Comparison of ENCODE assay signal across 1 cellular context in the genomic region with DNA sequence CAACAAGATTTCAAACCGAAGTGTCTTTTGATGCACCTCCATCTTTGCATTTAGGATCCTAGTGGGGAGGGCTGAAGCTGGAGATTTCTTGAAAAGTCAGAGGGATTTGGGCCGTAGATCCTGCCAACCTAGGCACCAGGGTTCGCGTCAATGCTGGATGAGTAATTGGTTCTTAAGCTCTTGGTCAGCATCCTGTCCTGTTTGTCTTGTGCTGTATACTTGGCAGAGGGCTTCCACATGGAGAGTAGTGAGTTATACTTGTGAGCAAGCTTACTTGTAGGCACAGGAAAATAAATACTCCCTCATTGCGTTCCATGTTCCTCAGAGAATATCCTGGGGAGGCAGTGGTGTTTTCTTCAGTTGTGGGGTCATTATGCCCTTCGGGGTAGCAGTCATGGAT.
TF ChIP-seq lines count a peak whose summit lies in the region.

No MANE protein-coding gene starts in this region.

TF ChIP-seq in SK-N-SH, 30 proteins besides CTCF, POLR2A, EP300 and RAD21 (continued from another document):
- TF ChIP-seq FOXJ3 (CRISPR knock-in tag; IDR thresholded peaks at IDR 0.05) (no peak), EZH2phosphoT487 (IDR thresholded peaks at IDR 0.05; ENCODE audit: borderline replicate concordance, low read depth) (no peak), TEAD4 (IDR thresholded peaks at IDR 0.05; ENCODE audit: borderline replicate concordance, insufficient read depth) (no peak), TAF1 (IDR thresholded peaks at IDR 0.05; ENCODE audit: borderline replicate concordance, low read depth, low read length) (no peak), POLR2AphosphoS5 (IDR thresholded peaks at IDR 0.05; ENCODE audit: low read depth, low read length) (no peak), FOSL2 (IDR thresholded peaks at IDR 0.05; ENCODE audit: borderline replicate concordance, low read depth) (no peak), GABPA (IDR thresholded peaks at IDR 0.05; ENCODE audit: low read depth) (no peak), MXI1 (IDR thresholded peaks at IDR 0.05; ENCODE audit: low read depth, low read length) (no peak), SMC3 (IDR thresholded peaks at IDR 0.05; ENCODE audit: low read depth, low read length) (no peak), TCF12 (IDR thresholded peaks at IDR 0.05) (no peak), JUND (IDR thresholded peaks at IDR 0.05) (no peak), MEF2A (IDR thresholded peaks at IDR 0.05; ENCODE audit: borderline replicate concordance, low read depth) (no peak), YY1 (IDR thresholded peaks at IDR 0.05; ENCODE audit: low read depth) (no peak)
- TF ChIP-seq, protein P1, sequence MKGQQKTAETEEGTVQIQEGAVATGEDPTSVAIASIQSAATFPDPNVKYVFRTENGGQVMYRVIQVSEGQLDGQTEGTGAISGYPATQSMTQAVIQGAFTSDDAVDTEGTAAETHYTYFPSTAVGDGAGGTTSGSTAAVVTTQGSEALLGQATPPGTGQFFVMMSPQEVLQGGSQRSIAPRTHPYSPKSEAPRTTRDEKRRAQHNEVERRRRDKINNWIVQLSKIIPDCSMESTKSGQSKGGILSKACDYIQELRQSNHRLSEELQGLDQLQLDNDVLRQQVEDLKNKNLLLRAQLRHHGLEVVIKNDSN (IDR thresholded peaks at IDR 0.05; ENCODE audit: borderline replicate concordance, low read depth), result no peak
- TF ChIP-seq, protein P2, sequence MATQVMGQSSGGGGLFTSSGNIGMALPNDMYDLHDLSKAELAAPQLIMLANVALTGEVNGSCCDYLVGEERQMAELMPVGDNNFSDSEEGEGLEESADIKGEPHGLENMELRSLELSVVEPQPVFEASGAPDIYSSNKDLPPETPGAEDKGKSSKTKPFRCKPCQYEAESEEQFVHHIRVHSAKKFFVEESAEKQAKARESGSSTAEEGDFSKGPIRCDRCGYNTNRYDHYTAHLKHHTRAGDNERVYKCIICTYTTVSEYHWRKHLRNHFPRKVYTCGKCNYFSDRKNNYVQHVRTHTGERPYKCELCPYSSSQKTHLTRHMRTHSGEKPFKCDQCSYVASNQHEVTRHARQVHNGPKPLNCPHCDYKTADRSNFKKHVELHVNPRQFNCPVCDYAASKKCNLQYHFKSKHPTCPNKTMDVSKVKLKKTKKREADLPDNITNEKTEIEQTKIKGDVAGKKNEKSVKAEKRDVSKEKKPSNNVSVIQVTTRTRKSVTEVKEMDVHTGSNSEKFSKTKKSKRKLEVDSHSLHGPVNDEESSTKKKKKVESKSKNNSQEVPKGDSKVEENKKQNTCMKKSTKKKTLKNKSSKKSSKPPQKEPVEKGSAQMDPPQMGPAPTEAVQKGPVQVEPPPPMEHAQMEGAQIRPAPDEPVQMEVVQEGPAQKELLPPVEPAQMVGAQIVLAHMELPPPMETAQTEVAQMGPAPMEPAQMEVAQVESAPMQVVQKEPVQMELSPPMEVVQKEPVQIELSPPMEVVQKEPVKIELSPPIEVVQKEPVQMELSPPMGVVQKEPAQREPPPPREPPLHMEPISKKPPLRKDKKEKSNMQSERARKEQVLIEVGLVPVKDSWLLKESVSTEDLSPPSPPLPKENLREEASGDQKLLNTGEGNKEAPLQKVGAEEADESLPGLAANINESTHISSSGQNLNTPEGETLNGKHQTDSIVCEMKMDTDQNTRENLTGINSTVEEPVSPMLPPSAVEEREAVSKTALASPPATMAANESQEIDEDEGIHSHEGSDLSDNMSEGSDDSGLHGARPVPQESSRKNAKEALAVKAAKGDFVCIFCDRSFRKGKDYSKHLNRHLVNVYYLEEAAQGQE (IDR thresholded peaks at IDR 0.05; ENCODE audit: low read depth, low read length), result no peak
- TF ChIP-seq, protein P3, sequence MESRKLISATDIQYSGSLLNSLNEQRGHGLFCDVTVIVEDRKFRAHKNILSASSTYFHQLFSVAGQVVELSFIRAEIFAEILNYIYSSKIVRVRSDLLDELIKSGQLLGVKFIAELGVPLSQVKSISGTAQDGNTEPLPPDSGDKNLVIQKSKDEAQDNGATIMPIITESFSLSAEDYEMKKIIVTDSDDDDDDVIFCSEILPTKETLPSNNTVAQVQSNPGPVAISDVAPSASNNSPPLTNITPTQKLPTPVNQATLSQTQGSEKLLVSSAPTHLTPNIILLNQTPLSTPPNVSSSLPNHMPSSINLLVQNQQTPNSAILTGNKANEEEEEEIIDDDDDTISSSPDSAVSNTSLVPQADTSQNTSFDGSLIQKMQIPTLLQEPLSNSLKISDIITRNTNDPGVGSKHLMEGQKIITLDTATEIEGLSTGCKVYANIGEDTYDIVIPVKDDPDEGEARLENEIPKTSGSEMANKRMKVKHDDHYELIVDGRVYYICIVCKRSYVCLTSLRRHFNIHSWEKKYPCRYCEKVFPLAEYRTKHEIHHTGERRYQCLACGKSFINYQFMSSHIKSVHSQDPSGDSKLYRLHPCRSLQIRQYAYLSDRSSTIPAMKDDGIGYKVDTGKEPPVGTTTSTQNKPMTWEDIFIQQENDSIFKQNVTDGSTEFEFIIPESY (IDR thresholded peaks at IDR 0.05; ENCODE audit: borderline replicate concordance, low read depth), result no peak
- TF ChIP-seq, protein P4, sequence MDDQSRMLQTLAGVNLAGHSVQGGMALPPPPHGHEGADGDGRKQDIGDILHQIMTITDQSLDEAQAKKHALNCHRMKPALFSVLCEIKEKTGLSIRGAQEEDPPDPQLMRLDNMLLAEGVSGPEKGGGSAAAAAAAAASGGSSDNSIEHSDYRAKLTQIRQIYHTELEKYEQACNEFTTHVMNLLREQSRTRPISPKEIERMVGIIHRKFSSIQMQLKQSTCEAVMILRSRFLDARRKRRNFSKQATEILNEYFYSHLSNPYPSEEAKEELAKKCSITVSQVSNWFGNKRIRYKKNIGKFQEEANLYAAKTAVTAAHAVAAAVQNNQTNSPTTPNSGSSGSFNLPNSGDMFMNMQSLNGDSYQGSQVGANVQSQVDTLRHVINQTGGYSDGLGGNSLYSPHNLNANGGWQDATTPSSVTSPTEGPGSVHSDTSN (IDR thresholded peaks at IDR 0.05), result no peak
